Comparison of ENCODE assay signal across 8 cellular contexts in the genomic region with DNA sequence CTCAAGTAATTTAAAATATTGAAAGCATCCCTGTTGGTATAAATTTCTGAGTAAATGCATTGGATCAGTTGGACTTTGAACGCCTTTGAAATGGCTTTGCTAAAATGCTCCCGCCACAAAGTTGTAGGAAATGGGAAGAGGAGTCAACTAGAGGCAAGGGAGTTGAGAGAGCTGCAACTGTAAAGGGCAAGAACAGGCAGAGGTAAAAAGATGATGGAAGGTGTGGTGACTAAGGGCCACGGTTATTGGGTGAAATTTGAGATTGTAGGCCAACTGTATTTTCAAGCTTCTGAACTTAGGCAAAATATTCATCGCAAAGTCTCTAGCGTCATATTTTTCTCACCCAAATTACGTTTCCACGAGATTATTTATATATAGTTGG. TPM values are rescaled to one million over a fixed set of nuclear protein-coding genes. Genes with fewer than 3 reads are reported as not detected.
DNase-seq lines count a peak whose midpoint lies in the region; ATAC-seq and TF ChIP-seq lines count a peak whose summit lies in the region.

No MANE protein-coding gene starts in this region.

- in situ Hi-C loops in GM23248 (cut with MboI) = loop anchor here (25.0 kb wide), 1 partner anchor 1301 kb away; a partner anchor contains a TSS

- ATAC-seq in sciatic nerve (no peak), GM21717 (IDR thresholded peaks at IDR 0.05; ENCODE audit: unreplicated experiment) (no peak), HG03354 (IDR thresholded peaks at IDR 0.05; ENCODE audit: poor library complexity, severe bottlenecking, unreplicated experiment) (no peak)

- no peak for TF ChIP-seq CTCF in Peyer's patch (IDR thresholded peaks at IDR 0.05)

- DNase-seq in GM23248 (no peak), Peyer's patch (no peak), sciatic nerve (ENCODE audit: low spot score) (peak; percentile 4), pons (ENCODE audit: low spot score) (no peak), NCI-H146 treated with DMSO at 0.1 percent for 48 hours (lab: John Stamatoyannopoulos, UW; ENCODE audit: unreplicated experiment) (no peak)

- H2AFZ ChIP-seq in GM23248 = peak overlapping the region; percentile 88; the same call in 1 of the 2 replicates

- H3K4me2 ChIP-seq in GM23248 (ENCODE audit: unreplicated experiment) = peak overlapping the region; percentile 93

- peak overlapping the region; percentile 91 for H3K9ac ChIP-seq in GM23248

- H3K4me1 ChIP-seq in GM23248 (ENCODE audit: insufficient read depth) (peaks cover 31% of the 10 kb centered on the region), Peyer's patch (peaks cover 0 to 14% (median 0%) of the 10 kb centered on the region in 4 donors), esophagus (ENCODE audit: control insufficient read depth in 2 of 2, insufficient read depth in 2 of 2, low read length in 1 of 2) (peaks cover 0 to 2% of the 10 kb centered on the region in 2 donors)

- H3K79me2 ChIP-seq in GM23248 (ENCODE audit: insufficient read depth) = peaks cover 44% of the 10 kb centered on the region

- H3F3A ChIP-seq in GM23248 (ENCODE audit: insufficient read depth) = peaks cover 51% of the 10 kb centered on the region

- TF ChIP-seq POLR2A in Peyer's patch (IDR thresholded peaks at IDR 0.05) = no peak

- H3K27ac ChIP-seq in GM23248 = peak overlapping the region; percentile 86
- peak overlapping the region; percentile 87 to 94 (median 93) for H3K27ac ChIP-seq in Peyer's patch
- H3K27ac ChIP-seq in esophagus (ENCODE audit: low read depth in 2 of 2, low read length in 1 of 2) = peak overlapping the region; percentile 87 to 98

- no peaks in the 10 kb centered on the region for H3K9me2 ChIP-seq in GM23248 (ENCODE audit: insufficient read depth)

- 69 to 71% methylated on average over 7 of the region's 7 CpGs for WGBS in GM23248 (ENCODE audit: low coverage in 1 of 2, low lambda C conversion rate in 2 of 2, missing lambda C conversion rate in 2 of 2), 2 experiments
- WGBS in esophagus, 2 donors = 66 to 70% methylated on average over 7 of the region's 7 CpGs

- peaks cover 26% of the 10 kb centered on the region for H3K36me3 ChIP-seq in GM23248 (ENCODE audit: low read depth)
- peaks cover 0 to 44% (median 0%) of the 10 kb centered on the region in 3 donors for H3K36me3 ChIP-seq in Peyer's patch
- H3K36me3 ChIP-seq in esophagus (ENCODE audit: control insufficient read depth in 2 of 2, insufficient read depth in 2 of 2, low read length in 1 of 2) = peaks cover 2 to 5% of the 10 kb centered on the region in 2 donors

- intact Hi-C loops in sciatic nerve (cut with DNase I) = no loop called here

- no peaks in the 10 kb centered on the region for H4K20me1 ChIP-seq in GM23248 (ENCODE audit: insufficient read depth)

- H3K27me3 ChIP-seq in GM23248 (replicated peaks; ENCODE audit: insufficient read depth) (no peaks in the 10 kb centered on the region), Peyer's patch (no peaks in the 10 kb centered on the region), esophagus (ENCODE audit: control insufficient read depth in 1 of 2, insufficient read depth in 2 of 2, low read length in 2 of 2) (no peaks in the 10 kb centered on the region)

- no peaks in the 10 kb centered on the region for H3K9me3 ChIP-seq in GM23248 (ENCODE audit: low read depth)
- no peaks in the 10 kb centered on the region for H3K9me3 ChIP-seq in Peyer's patch
- H3K9me3 ChIP-seq in esophagus (ENCODE audit: control insufficient read depth in 2 of 2, insufficient read depth in 1 of 2, low read depth in 1 of 2, low read length in 1 of 2) = no peaks in the 10 kb centered on the region

- H3K4me3 ChIP-seq in GM23248 = peak overlapping the region; percentile 89; the same call in 1 of the 2 replicates
- peak overlapping the region in 3 of 4 donors; percentile 81 to 90 (median 85) for H3K4me3 ChIP-seq in Peyer's patch
- no peak overlapping the region for H3K4me3 ChIP-seq in esophagus (ENCODE audit: low read depth in 1 of 2, low read length in 2 of 2)

RNA-seq across cellular contexts. Expression of a gene that starts 0.6 kb away (rescaled TPM):
- total RNA-seq in GM23248 (2014; rRNA removed; shearing (Covaris generic)) = 186 and 206 TPM in 2 replicates
- 188 and 200 TPM in 2 replicates for polyA plus RNA-seq in GM23248 (2016; fragmentation: Nextera tagmentation; extraction: Ambion mirVana)
- 100 to 1,000 TPM in 3 of 4 donors, 10 to 100 TPM in 1; 71.8 to 155 (median 128) TPM for total RNA-seq in Peyer's patch
- 10 to 100 TPM; 43.3 to 64.1 TPM for polyA plus RNA-seq in esophagus
- total RNA-seq in sciatic nerve = 86.4 TPM

RNA-seq across cellular contexts. Expression of a gene that starts 11.9 kb away (rescaled TPM):
- total RNA-seq in GM23248 (2014; rRNA removed; shearing (Covaris generic)) = 113 and 147 TPM in 2 replicates
- polyA plus RNA-seq in GM23248 (2016; fragmentation: Nextera tagmentation; extraction: Ambion mirVana) = 137 and 148 TPM in 2 replicates
- 100 to 1,000 TPM in 1 of 4 donors, 10 to 100 TPM in 3; 61.3 to 150 (median 79.5) TPM for total RNA-seq in Peyer's patch
- polyA plus RNA-seq in esophagus = 100 to 1,000 TPM; 133 to 157 TPM
- total RNA-seq in sciatic nerve = 77.3 TPM

RNA-seq across cellular contexts. Expression of a gene that starts 12.2 kb away (rescaled TPM):
- total RNA-seq in GM23248 (2014; rRNA removed; shearing (Covaris generic)) = 62.5 and 68.6 TPM in 2 replicates
- polyA plus RNA-seq in GM23248 (2016; fragmentation: Nextera tagmentation; extraction: Ambion mirVana) (34.5 and 39.1 TPM in 2 replicates), esophagus (1 to 10 TPM; 6.6 to 8.6 TPM)
- total RNA-seq in Peyer's patch (10 to 100 TPM; 12.3 to 25.6 (median 16.1) TPM), sciatic nerve (11.5 TPM)

RNA-seq across cellular contexts. Expression of a gene that starts 29.3 kb away (rescaled TPM):
- 0.32 and 1.3 TPM in 2 replicates for total RNA-seq in GM23248 (2014; rRNA removed; shearing (Covaris generic))
- polyA plus RNA-seq in GM23248 (2016; fragmentation: Nextera tagmentation; extraction: Ambion mirVana) (0.41 TPM in 1 of 2 replicates, not detected in the other), esophagus (1 to 10 TPM; 1.1 to 1.3 TPM)
- total RNA-seq in Peyer's patch (1 to 10 TPM; 1.1 to 8.3 (median 4.0) TPM), sciatic nerve (2.7 TPM)

RNA-seq across cellular contexts. Expression of a gene that starts 42.8 kb away (rescaled TPM):
- 307 and 392 TPM in 2 replicates for total RNA-seq in GM23248 (2014; rRNA removed; shearing (Covaris generic))
- polyA plus RNA-seq in GM23248 (2016; fragmentation: Nextera tagmentation; extraction: Ambion mirVana) (508 and 511 TPM in 2 replicates), esophagus (100 to 1,000 TPM; 148 to 438 TPM)
- total RNA-seq in Peyer's patch (100 to 1,000 TPM; 223 to 346 (median 316) TPM), sciatic nerve (170 TPM)

Comparison
In these comparisons a context has a peak if more than half of its experiments do, and no peak if none do; other contexts are left out.
1. H3K4me3 ChIP-seq: peak in GM23248 (single experiment) and Peyer's patch (3 of 4); none in esophagus (0 of 2).
2. Peak in every context shown above with its lines, with median percentiles within 50 percentile points of each other: H3K27ac ChIP-seq.